8 cellular contexts compared by ENCODE assay signal in the genomic region with DNA sequence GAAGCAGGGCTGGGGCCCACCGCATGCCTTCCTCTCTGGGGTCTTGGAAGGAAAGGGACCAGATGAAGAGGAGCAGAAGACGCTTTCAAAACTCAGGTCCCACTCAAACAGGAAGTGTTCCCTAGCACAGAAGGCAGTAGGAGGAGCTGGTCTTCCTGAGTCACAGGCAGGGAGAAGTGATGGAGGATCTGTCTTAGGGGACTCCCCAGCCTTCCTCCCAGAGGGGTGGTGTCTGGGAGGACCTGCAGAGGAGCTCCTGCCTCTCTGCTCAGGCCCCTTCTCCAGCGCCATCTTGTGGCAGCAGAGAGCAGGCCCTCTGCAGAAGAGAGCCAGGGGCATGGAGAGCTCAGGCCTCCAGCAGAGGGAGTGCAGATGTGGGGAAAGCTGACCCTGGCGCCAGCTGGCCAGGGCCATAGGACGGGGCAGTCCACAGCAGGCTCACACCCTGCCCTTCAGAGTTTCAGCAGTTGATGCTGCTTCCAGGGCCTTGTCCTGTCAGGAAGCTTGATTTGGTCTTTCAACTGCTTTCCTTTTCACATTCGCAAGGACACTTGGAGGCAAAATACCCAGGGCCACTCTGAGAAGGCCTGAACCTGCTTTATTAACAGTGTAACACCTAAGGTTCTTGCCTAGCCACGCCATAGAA.
DNase-seq lines count a peak whose midpoint lies in the region; ATAC-seq and TF ChIP-seq lines count a peak whose summit lies in the region.

No MANE protein-coding gene starts in this region.

- H3K4me1 ChIP-seq in tibial artery: no peaks in the 10 kb centered on the region

- no peaks in the 10 kb centered on the region for H3K36me3 Mint-ChIP-seq in activated T-helper 2 cell treated with anti-CD3 and anti-CD28 coated beads, Interferon-gamma antibody, Interleukin-2, Interleukin-4, amounts not matched to agents 10 μg/mL and 5 μg/mL and 100 μg/mL, durations not matched to agents 14 hours and 24 hours and 36 hours (ENCODE audit: low read depth)

- no peaks in the 10 kb centered on the region for H3K27me3 ChIP-seq in tibial artery

- peaks cover 42% of the 10 kb centered on the region for H3K4me1 Mint-ChIP-seq in activated T-helper 2 cell treated with anti-CD3 and anti-CD28 coated beads, Interferon-gamma antibody, Interleukin-2, Interleukin-4, amounts not matched to agents 10 μg/mL and 5 μg/mL and 100 μg/mL, durations not matched to agents 14 hours and 24 hours and 36 hours (ENCODE audit: low read depth)

- no peaks in the 10 kb centered on the region for H3K27me3 Mint-ChIP-seq in activated T-helper 2 cell treated with anti-CD3 and anti-CD28 coated beads, Interferon-gamma antibody, Interleukin-2, Interleukin-4, amounts not matched to agents 10 μg/mL and 5 μg/mL and 100 μg/mL, durations not matched to agents 14 hours and 24 hours and 36 hours (ENCODE audit: low read depth)

- no peak overlapping the region for H3K27ac ChIP-seq in tibial artery

- intact Hi-C loops in activated T-helper 2 cell treated with anti-CD3 and anti-CD28 coated beads, Interferon-gamma antibody, Interleukin-2, Interleukin-4, amounts not matched to agents 10 μg/mL and 5 μg/mL and 100 μg/mL, durations not matched to agents 14 hours and 24 hours and 36 hours (cut with micrococcal nuclease): loop anchor here (1.0 to 2.0 kb wide), 3 partner anchors 103 to 229 kb away; no protein-coding TSS in a partner anchor
- intact Hi-C loops in tibial artery (cut with DNase I; ENCODE audit: low total_unique reads): no loop called here

- DNase-seq in Daoy (ENCODE audit: low read depth): peak; percentile 97
- DNase-seq in HT1080 (ENCODE audit: low read depth): peak; percentile 92
- peak; percentile 82 for DNase-seq in RPMI7951 (ENCODE audit: low read depth)
- DNase-seq in activated T-helper 2 cell treated with anti-CD3 and anti-CD28 coated beads, Interferon-gamma antibody, Interleukin-2, Interleukin-4, amounts not matched to agents 10 μg/mL and 5 μg/mL and 100 μg/mL, durations not matched to agents 14 hours and 24 hours and 36 hours (ENCODE audit: low spot score): peak; percentile 71
- DNase-seq in foreskin melanocyte: peak; percentile 74
- DNase-seq in occipital lobe (lab: John Stamatoyannopoulos, UW): peak; percentile 72
- peak; percentile 80 to 87 for DNase-seq in tibial artery

- H3K27ac Mint-ChIP-seq in activated T-helper 2 cell treated with anti-CD3 and anti-CD28 coated beads, Interferon-gamma antibody, Interleukin-2, Interleukin-4, amounts not matched to agents 10 μg/mL and 5 μg/mL and 100 μg/mL, durations not matched to agents 14 hours and 24 hours and 36 hours: peak overlapping the region; percentile 65

- peak; percentile 62 to 69 for TF ChIP-seq CTCF in tibial artery (IDR thresholded peaks at IDR 0.05)

- ATAC-seq in GM21447 (IDR thresholded peaks at IDR 0.05; ENCODE audit: unreplicated experiment): peak; percentile 96

- no peaks in the 10 kb centered on the region for H3K9me3 Mint-ChIP-seq in activated T-helper 2 cell treated with anti-CD3 and anti-CD28 coated beads, Interferon-gamma antibody, Interleukin-2, Interleukin-4, amounts not matched to agents 10 μg/mL and 5 μg/mL and 100 μg/mL, durations not matched to agents 14 hours and 24 hours and 36 hours

- H3K4me3 ChIP-seq in tibial artery: no peak overlapping the region

- peak overlapping the region; percentile 72 for H3K4me3 Mint-ChIP-seq in activated T-helper 2 cell treated with anti-CD3 and anti-CD28 coated beads, Interferon-gamma antibody, Interleukin-2, Interleukin-4, amounts not matched to agents 10 μg/mL and 5 μg/mL and 100 μg/mL, durations not matched to agents 14 hours and 24 hours and 36 hours (ENCODE audit: low read depth)

- no peaks in the 10 kb centered on the region for H3K36me3 ChIP-seq in tibial artery

- no peaks in the 10 kb centered on the region for H3K9me3 ChIP-seq in tibial artery
